10 cellular contexts compared by ENCODE assay signal in genomic region chr20:41366546-41367392, GRCh38. TPM values are rescaled to one million over a fixed set of nuclear protein-coding genes. Genes with fewer than 3 reads are reported as not detected.
A peak's percentile ranks its signal among the peaks of the same experiment; 100 is the strongest.
DNase-seq lines count a peak whose midpoint lies in the region; ATAC-seq and TF ChIP-seq lines count a peak whose summit lies in the region.
"Had no signal": no experiment of that assay in that cellular context is flagged by ENCODE, and none has a peak within 500 bp of the region (broad histone marks: within the 10 kb centered on the region; RNA-seq: fewer than 3 reads in every experiment).

Gene EMILIN3 (minus strand): TSS chr20:41366818. CDS start chr20:41366634, 184 bp downstream.

- TF ChIP-seq EP300 in tibial nerve (IDR thresholded peaks at IDR 0.05) = no peak

- TF ChIP-seq CTCF in lower lobe of right lung (IDR thresholded peaks at IDR 0.05) (no peak), tibial nerve (IDR thresholded peaks at IDR 0.05) (no peak)

- H3K36me3 Mint-ChIP-seq in activated T-cell treated with anti-CD3 and anti-CD28 coated beads, Interleukin-2, amount 50 U/mL, for 4 hours (ENCODE audit: insufficient read depth) = no peaks in the 10 kb centered on the region
- peaks cover 5% of the 10 kb centered on the region for H3K36me3 Mint-ChIP-seq in activated naive CD8-positive, alpha-beta T cell treated with anti-CD3 and anti-CD28 coated beads, Interleukin-2, amount 50 U/mL, for 24 hours (ENCODE audit: low read depth)

- H3K27ac ChIP-seq in lower lobe of right lung = no peak within 1 kb of the TSS
- peak within 1 kb of the TSS in 2 of 4 donors; percentile 16 to 32 for H3K27ac ChIP-seq in tibial nerve

- TF ChIP-seq POLR2A in tibial nerve (IDR thresholded peaks at IDR 0.05) = no peak

- H3K9me3 Mint-ChIP-seq in activated T-cell treated with anti-CD3 and anti-CD28 coated beads, Interleukin-2, amount 50 U/mL, for 4 hours = peaks cover 6% of the 10 kb centered on the region
- H3K9me3 Mint-ChIP-seq in activated naive CD8-positive, alpha-beta T cell treated with anti-CD3 and anti-CD28 coated beads, Interleukin-2, amount 50 U/mL, for 24 hours = peaks cover 6% of the 10 kb centered on the region

- peak within 1 kb of the TSS; percentile 33 for H3K4me3 Mint-ChIP-seq in activated T-cell treated with anti-CD3 and anti-CD28 coated beads, Interleukin-2, amount 50 U/mL, for 4 hours
- H3K4me3 Mint-ChIP-seq in activated naive CD8-positive, alpha-beta T cell treated with anti-CD3 and anti-CD28 coated beads, Interleukin-2, amount 50 U/mL, for 24 hours = peak within 1 kb of the TSS; percentile 29

- H3K4me1 Mint-ChIP-seq in activated T-cell treated with anti-CD3 and anti-CD28 coated beads, Interleukin-2, amount 50 U/mL, for 4 hours (ENCODE audit: low read depth) = peaks cover 6% of the 10 kb centered on the region
- H3K4me1 Mint-ChIP-seq in activated naive CD8-positive, alpha-beta T cell treated with anti-CD3 and anti-CD28 coated beads, Interleukin-2, amount 50 U/mL, for 24 hours = peaks cover 5% of the 10 kb centered on the region

- peaks cover 38% of the 10 kb centered on the region for H3K27me3 Mint-ChIP-seq in activated T-cell treated with anti-CD3 and anti-CD28 coated beads, Interleukin-2, amount 50 U/mL, for 4 hours (ENCODE audit: low read depth)
- H3K27me3 Mint-ChIP-seq in activated naive CD8-positive, alpha-beta T cell treated with anti-CD3 and anti-CD28 coated beads, Interleukin-2, amount 50 U/mL, for 24 hours = peaks cover 32% of the 10 kb centered on the region

- H3K4me3 ChIP-seq in lower lobe of right lung (peak within 1 kb of the TSS; percentile 27), tibial nerve (peak within 1 kb of the TSS; percentile 12 to 55 (median 32))

- no peak within 1 kb of the TSS for H3K27ac Mint-ChIP-seq in activated naive CD8-positive, alpha-beta T cell treated with anti-CD3 and anti-CD28 coated beads, Interleukin-2, amount 50 U/mL, for 24 hours

- peak; percentile 32 to 39 for ATAC-seq in activated T-cell treated with anti-CD3 and anti-CD28 coated beads, Interleukin-2, amount 50 U/mL, for 4 hours
- no peak for ATAC-seq in activated naive CD8-positive, alpha-beta T cell treated with anti-CD3 and anti-CD28 coated beads, Interleukin-2, amount 50 U/mL, for 24 hours
- ATAC-seq in lower lobe of right lung = no peak
- no peak for ATAC-seq in GM19467 (IDR thresholded peaks at IDR 0.05; ENCODE audit: unreplicated experiment)
- ATAC-seq: HCT116 had no signal

- H3K4me1 ChIP-seq in lower lobe of right lung = peaks cover 4% of the 10 kb centered on the region
- H3K4me1 ChIP-seq in tibial nerve = peaks cover 0 to 16% (median 0%) of the 10 kb centered on the region in 4 donors

- no peaks in the 10 kb centered on the region for H3K9me3 ChIP-seq in lower lobe of right lung
- H3K9me3 ChIP-seq in tibial nerve = peaks cover 0 to 8% (median 0%) of the 10 kb centered on the region in 4 donors

- H3K27me3 ChIP-seq in lower lobe of right lung (ENCODE audit: low read depth) (peaks cover 42% of the 10 kb centered on the region), tibial nerve (peaks cover 0 to 32% of the 10 kb centered on the region in 2 donors)

- 11 to 49% methylated on average over 12 to 55 of the region's 93 CpGs for WGBS in tibial nerve, 2 donors

- intact Hi-C loops in lower lobe of right lung (cut with DNase I) = no loop called here

- H3K36me3 ChIP-seq in lower lobe of right lung (no peaks in the 10 kb centered on the region), tibial nerve (peaks cover 0 to 1% (median 0%) of the 10 kb centered on the region in 3 donors)

- no peak for DNase-seq in activated T-cell treated with anti-CD3 and anti-CD28 coated beads, Interleukin-2, amount 50 U/mL, for 4 hours
- no peak for DNase-seq in activated T-cell treated with anti-CD3 and anti-CD28 coated beads for 4 hours
- no peak for DNase-seq in activated naive CD8-positive, alpha-beta T cell treated with anti-CD3 and anti-CD28 coated beads, Interleukin-2, amount 50 U/mL, for 24 hours
- DNase-seq in lower lobe of right lung = no peak
- no peak for DNase-seq in tibial nerve (ENCODE audit: low spot score in 2 of 2)
- no peak for DNase-seq in GM19238 (ENCODE audit: insufficient read length, low spot score)
- no peak for DNase-seq in NOMO-1 (lab: John Stamatoyannopoulos, UW; ENCODE audit: unreplicated experiment in 2 of 2)
- DNase-seq: activated CD4-positive, alpha-beta T cell treated with anti-CD3 and anti-CD28 coated beads, Interleukin-2, amount 50 U/mL, for 48 hours had no signal

RNA-seq across cellular contexts. Expression of gene EMILIN3, which starts in this region (rescaled TPM):
- not detected for total RNA-seq in activated T-cell treated with anti-CD3 and anti-CD28 coated beads, Interleukin-2, amount 50 U/mL, for 4 hours
- 0.15 TPM for total RNA-seq in lower lobe of right lung
- 10 to 100 TPM in 3 of 4 donors, 1 to 10 TPM in 1; 1.8 to 84.6 (median 32.9) TPM for total RNA-seq in tibial nerve

Comparison
In these comparisons a context has a peak if more than half of its experiments do, and no peak if none do; other contexts are left out.
1. Peak in ATAC-seq in activated T-cell treated with anti-CD3 and anti-CD28 coated beads, Interleukin-2, amount 50 U/mL, for 4 hours; RNA of the gene not detected or under 1 TPM.